Comparison of ENCODE assay signal across 19 cellular contexts in genomic region chr15:76203346-76203745, GRCh38.
A peak's percentile ranks its signal among the peaks of the same experiment; 100 is the strongest.
DNase-seq lines count a peak whose midpoint lies in the region; ATAC-seq, FAIRE-seq and TF ChIP-seq lines count a peak whose summit lies in the region.
"Had no signal": no experiment of that assay in that cellular context is flagged by ENCODE, and none has a peak within 500 bp of the region (broad histone marks: within the 10 kb centered on the region; RNA-seq: fewer than 3 reads in every experiment).

No MANE protein-coding gene starts in this region.

- CTCF ChIA-PET in activated CD4-positive, alpha-beta T cell treated with anti-CD3 and anti-CD28 coated beads for 36 hours (lab: Charles Lee), result no interaction called here
- CTCF ChIA-PET in Caco-2 (lab: Charles Lee), result no interaction called here

- no TSS peak for BruUV-seq in Caco-2 (replicated peaks; lab: Mats Ljungman, UMichigan)

- no peaks in the 10 kb centered on the region for H3K27me3 Mint-ChIP-seq in activated CD4-positive, alpha-beta T cell treated with anti-CD3 and anti-CD28 coated beads for 36 hours
- no peaks in the 10 kb centered on the region for H3K27me3 Mint-ChIP-seq in Caco-2 (ENCODE audit: insufficient read depth, unreplicated experiment)
- H3K27me3 Mint-ChIP-seq in neural crest cell (ENCODE audit: low read depth), result no peaks in the 10 kb centered on the region
- H3K27me3 Mint-ChIP-seq: CD4-positive, alpha-beta memory T cell had no signal

- DNase-seq in activated CD4-positive, alpha-beta T cell treated with anti-CD3 and anti-CD28 coated beads for 48 hours, result peak; percentile 1
- DNase-seq in activated CD4-positive, alpha-beta T cell treated with anti-CD3 and anti-CD28 coated beads for 36 hours, result no peak
- DNase-seq in Caco-2 (no peak), bronchial epithelial cell (ENCODE audit: low read depth) (no peak), neural crest cell (ENCODE audit: low read depth, low spot score) (no peak), upper lobe of right lung (no peak), HT-29 (ENCODE audit: low spot score) (no peak)
- DNase-seq in stimulated activated CD4-positive, alpha-beta T cell treated with anti-CD3 and anti-CD28 coated beads, Interleukin-4, amount 100 ng/mL, for 4 hours, result no peak
- DNase-seq: 8988T; Calu3; CD4-positive, alpha-beta memory T cell; DMS79 treated with DMSO at 0.1 percent for 48 hours; GF-D8; GOT3; HFFc6 had no signal

- H3K27me3 ChIP-seq in Caco-2 (replicated peaks; ENCODE audit: control insufficient read depth, insufficient read depth, low read length), result no peaks in the 10 kb centered on the region
- no peaks in the 10 kb centered on the region for H3K27me3 ChIP-seq in bronchial epithelial cell (ENCODE audit: control insufficient read depth, insufficient read depth, low read length)
- H3K27me3 ChIP-seq in upper lobe of right lung, result no peaks in the 10 kb centered on the region
- H3K27me3 ChIP-seq: BLaER1 had no signal

- no peaks in the 10 kb centered on the region for H3K9me3 Mint-ChIP-seq in activated CD4-positive, alpha-beta T cell treated with anti-CD3 and anti-CD28 coated beads for 36 hours (ENCODE audit: low read depth)
- H3K9me3 Mint-ChIP-seq in Caco-2 (ENCODE audit: unreplicated experiment), result no peaks in the 10 kb centered on the region
- no peaks in the 10 kb centered on the region for H3K9me3 Mint-ChIP-seq in neural crest cell
- H3K9me3 Mint-ChIP-seq: CD14-positive monocyte, HFFc6 had no signal

- no peak for ATAC-seq in activated CD4-positive, alpha-beta T cell treated with anti-CD3 and anti-CD28 coated beads for 36 hours
- no peak for ATAC-seq in upper lobe of right lung
- ATAC-seq: HCT116, HepG2 had no signal

- no peaks in the 10 kb centered on the region for H3K4me1 Mint-ChIP-seq in activated CD4-positive, alpha-beta T cell treated with anti-CD3 and anti-CD28 coated beads for 36 hours
- H3K4me1 Mint-ChIP-seq in Caco-2 (ENCODE audit: low read depth, unreplicated experiment) (no peaks in the 10 kb centered on the region), neural crest cell (no peaks in the 10 kb centered on the region)

- no peaks in the 10 kb centered on the region for H3K36me3 Mint-ChIP-seq in activated CD4-positive, alpha-beta T cell treated with anti-CD3 and anti-CD28 coated beads for 36 hours (ENCODE audit: low read depth)
- H3K36me3 Mint-ChIP-seq in Caco-2 (ENCODE audit: insufficient read depth, unreplicated experiment), result peaks cover 45% of the 10 kb centered on the region
- peaks cover 2% of the 10 kb centered on the region for H3K36me3 Mint-ChIP-seq in neural crest cell (ENCODE audit: low read depth)

- H3K27ac ChIP-seq in upper lobe of right lung, result no peak overlapping the region

- H3K4me3 ChIP-seq in Caco-2 (ENCODE audit: low read depth, low read length), result no peak overlapping the region
- no peak overlapping the region for H3K4me3 ChIP-seq in bronchial epithelial cell (ENCODE audit: low read depth, low read length)
- no peak overlapping the region for H3K4me3 ChIP-seq in upper lobe of right lung
- H3K4me3 ChIP-seq: BLaER1 had no signal

- H3K4me1 ChIP-seq in Caco-2 (no peaks in the 10 kb centered on the region), upper lobe of right lung (no peaks in the 10 kb centered on the region)

- H3K36me3 ChIP-seq in Caco-2 (ENCODE audit: control insufficient read depth, insufficient read depth, low read length) (no peaks in the 10 kb centered on the region), bronchial epithelial cell (ENCODE audit: control insufficient read depth, insufficient read depth, low read length) (peaks cover 2% of the 10 kb centered on the region), upper lobe of right lung (no peaks in the 10 kb centered on the region)

- peak; percentile 76 for FAIRE-seq in bronchial epithelial cell (lab: Jason Lieb, UNC)
- FAIRE-seq: HepG2 had no signal

- intact Hi-C loops in activated CD4-positive, alpha-beta T cell treated with anti-CD3 and anti-CD28 coated beads for 36 hours (cut with DNase I, micrococcal nuclease), result no loop called here
- intact Hi-C loops in Caco-2 (cut with micrococcal nuclease; ENCODE audit: unreplicated experiment) (no loop called here), upper lobe of right lung (cut with DNase I) (no loop called here)

- TF ChIP-seq CTCF in Caco-2 (IDR thresholded peaks at IDR 0.05; ENCODE audit: insufficient read depth in 1 of 2, low read depth in 1 of 2, low read length in 1 of 2, severe bottlenecking in 1 of 2, unreplicated experiment in 1 of 2), result no peak
- no peak for TF ChIP-seq CTCF in bronchial epithelial cell (IDR thresholded peaks at IDR 0.05; ENCODE audit: insufficient read depth, low read length, severe bottlenecking)
- no peak for TF ChIP-seq CTCF in neural crest cell (conservative IDR thresholded peaks at IDR 0.05)
- no peak for TF ChIP-seq CTCF in upper lobe of right lung (IDR thresholded peaks at IDR 0.05)

- H3K27ac Mint-ChIP-seq in activated CD4-positive, alpha-beta T cell treated with anti-CD3 and anti-CD28 coated beads for 36 hours, result no peak overlapping the region
- peak overlapping the region; percentile 45 for H3K27ac Mint-ChIP-seq in Caco-2 (ENCODE audit: unreplicated experiment)
- peak overlapping the region; percentile 50 for H3K27ac Mint-ChIP-seq in neural crest cell (ENCODE audit: unreplicated experiment)
- H3K27ac Mint-ChIP-seq: HFFc6 had no signal

- POLR2A ChIA-PET in activated CD4-positive, alpha-beta T cell treated with anti-CD3 and anti-CD28 coated beads for 36 hours (lab: Charles Lee), result no interaction called here
- POLR2A ChIA-PET in Caco-2 (lab: Charles Lee), result no interaction called here

- no peak overlapping the region for H3K4me3 Mint-ChIP-seq in activated CD4-positive, alpha-beta T cell treated with anti-CD3 and anti-CD28 coated beads for 36 hours
- no peak overlapping the region for H3K4me3 Mint-ChIP-seq in Caco-2 (ENCODE audit: unreplicated experiment)
- H3K4me3 Mint-ChIP-seq in neural crest cell, result no peak overlapping the region
- H3K4me3 Mint-ChIP-seq: CD14-positive monocyte; CD4-positive, alpha-beta memory T cell; HFFc6 had no signal

- H3K9me3 ChIP-seq in Caco-2 (no peaks in the 10 kb centered on the region), upper lobe of right lung (no peaks in the 10 kb centered on the region)
- H3K9me3 ChIP-seq: BLaER1 had no signal
